In genomic region chr5:135996611-135997010, GRCh38 we compare ENCODE assay signal across 1 cellular context.
TF ChIP-seq lines count a peak whose summit lies in the region.

No MANE protein-coding gene starts in this region.

TF ChIP-seq in IMR-90, 13 proteins besides CTCF, POLR2A, EP300 and RAD21:
- TF ChIP-seq FOS (IDR thresholded peaks at IDR 0.05; ENCODE audit: low read depth, low read length) (peak; percentile 22; the same call in 1 of the 2 replicates), MAFK (IDR thresholded peaks at IDR 0.05; ENCODE audit: low read depth, low read length) (no peak)
